ENCODE assay signal across 8 cellular contexts in genomic region chr12:122501489-122501989, GRCh38. TPM values are rescaled to one million over a fixed set of nuclear protein-coding genes. Genes with fewer than 3 reads are reported as not detected.
A peak's percentile ranks its signal among the peaks of the same experiment; 100 is the strongest.
DNase-seq lines count a peak whose midpoint lies in the region; ATAC-seq and TF ChIP-seq lines count a peak whose summit lies in the region.

No MANE protein-coding gene starts in this region.

- H2AK5ac ChIP-seq in trophoblast cell (ENCODE audit: low read length): no peak overlapping the region

- H3K36me3 Mint-ChIP-seq in effector memory CD8-positive, alpha-beta T cell (ENCODE audit: insufficient read depth): peaks cover 65% of the 10 kb centered on the region

- H3K9me3 ChIP-seq in trophoblast cell (ENCODE audit: insufficient read depth, low read depth, low read length): no peaks in the 10 kb centered on the region

- H3K18ac ChIP-seq in trophoblast cell (ENCODE audit: low read length): no peak overlapping the region

- peak overlapping the region; percentile 95 to 98 for H3K27ac Mint-ChIP-seq in effector memory CD8-positive, alpha-beta T cell

- peaks cover 8% of the 10 kb centered on the region for H3K79me1 ChIP-seq in trophoblast cell (ENCODE audit: low read length)

- H3K4me3 ChIP-seq in trophoblast cell (ENCODE audit: low read depth, low read length): no peak overlapping the region

- no peak overlapping the region for H3K4ac ChIP-seq in trophoblast cell (ENCODE audit: low read depth, low read length)

- H3K4me3 Mint-ChIP-seq in effector memory CD8-positive, alpha-beta T cell: peak overlapping the region; percentile 95 to 97

- no peaks in the 10 kb centered on the region for H3K27me3 ChIP-seq in trophoblast cell (ENCODE audit: insufficient read depth, low read length)

- no peak overlapping the region for H3K27ac ChIP-seq in trophoblast cell (ENCODE audit: low read depth, low read length)

- no peak overlapping the region for H3K14ac ChIP-seq in trophoblast cell (ENCODE audit: low read length)

- H2BK12ac ChIP-seq in trophoblast cell (ENCODE audit: low read length): no peak overlapping the region

- H3K4me1 ChIP-seq in trophoblast cell (ENCODE audit: control insufficient read depth in 1 of 2, insufficient read depth in 2 of 2, low read length in 2 of 2): peaks cover 0 to 2% of the 10 kb centered on the region in 2 experiments

- peak overlapping the region; percentile 25 for H4K91ac ChIP-seq in trophoblast cell (ENCODE audit: low read depth, low read length)

- H2BK5ac ChIP-seq in trophoblast cell (ENCODE audit: low read depth, low read length, poor library complexity): no peak overlapping the region

- H3K27me3 Mint-ChIP-seq in effector memory CD8-positive, alpha-beta T cell: no peaks in the 10 kb centered on the region

- peaks cover 6% of the 10 kb centered on the region for H3K79me2 ChIP-seq in trophoblast cell (ENCODE audit: control insufficient read depth, insufficient read depth, low read length, poor library complexity)

- no peak for ATAC-seq in effector memory CD8-positive, alpha-beta T cell (replicated peaks)
- ATAC-seq in HG02610 (IDR thresholded peaks at IDR 0.05; ENCODE audit: unreplicated experiment) (no peak), HG03439 (IDR thresholded peaks at IDR 0.05; ENCODE audit: unreplicated experiment) (no peak), GM21447 (IDR thresholded peaks at IDR 0.05; ENCODE audit: unreplicated experiment) (no peak)

- no peak overlapping the region for H2BK120ac ChIP-seq in trophoblast cell (ENCODE audit: insufficient read depth, low read length, poor library complexity)

- no peaks in the 10 kb centered on the region for H3K9me3 Mint-ChIP-seq in effector memory CD8-positive, alpha-beta T cell

- peaks cover 26 to 29% of the 10 kb centered on the region in 2 donors for H3K4me1 Mint-ChIP-seq in effector memory CD8-positive, alpha-beta T cell (ENCODE audit: low read depth in 2 of 2)

- no CpG with 5 or more reads among the region's 9 CpGs for WGBS in trophoblast cell (ENCODE audit: extremely low coverage, insufficient coverage, insufficient read length)

- no peak overlapping the region for H3K9ac ChIP-seq in trophoblast cell (ENCODE audit: low read length)

- H4K8ac ChIP-seq in trophoblast cell (ENCODE audit: low read depth, low read length): peak overlapping the region; percentile 70

- H3K36me3 ChIP-seq in trophoblast cell (ENCODE audit: control insufficient read depth in 1 of 2, insufficient read depth in 2 of 2, low read length in 2 of 2): peaks cover 20 to 27% of the 10 kb centered on the region in 2 experiments

- DNase-seq in GM10266 (ENCODE audit: extremely low spot score) (peak; percentile 23), NOMO-1 treated with DMSO at 0.1 percent for 48 hours (lab: John Stamatoyannopoulos, UW; ENCODE audit: unreplicated experiment) (peak; percentile 70), trophoblast cell (peak in 1 of 2 donors; percentile 20), NCI-H2196 (lab: John Stamatoyannopoulos, UW; ENCODE audit: unreplicated experiment) (no peak)
- no peak for DNase-seq in effector memory CD8-positive, alpha-beta T cell

- no peak for TF ChIP-seq CTCF in GM10266 (IDR thresholded peaks at IDR 0.05; ENCODE audit: control insufficient read depth, insufficient read depth, low read depth, missing control alignments)

- H4K12ac ChIP-seq in trophoblast cell (ENCODE audit: low read depth, low read length): no peak overlapping the region

- H3K23ac ChIP-seq in trophoblast cell (ENCODE audit: low read length): no peak overlapping the region

- peak overlapping the region; percentile 50 for H3K4me2 ChIP-seq in trophoblast cell (ENCODE audit: low read length)

- peak overlapping the region; percentile 64 for H2AFZ ChIP-seq in trophoblast cell (ENCODE audit: insufficient read depth, low read length, poor library complexity)

RNA-seq across cellular contexts. Expression of gene ZCCHC8, which starts 0.8 kb away (rescaled TPM):
- 63.0 and 64.9 TPM in 2 replicates for polyA plus RNA-seq in trophoblast cell (2013)

RNA-seq across cellular contexts. Expression of gene RSRC2, which starts 25.2 kb away (rescaled TPM):
- polyA plus RNA-seq in trophoblast cell (2013): 90.0 and 93.1 TPM in 2 replicates

RNA-seq across cellular contexts. Expression of gene KNTC1, which starts 25.5 kb away (rescaled TPM):
- polyA plus RNA-seq in trophoblast cell (2013): 48.3 and 49.9 TPM in 2 replicates

Comparison
In these comparisons a context has a peak if more than half of its experiments do, and no peak if none do; other contexts are left out.
1. DNase-seq: peak in GM10266 (single experiment) and NOMO-1 treated with DMSO at 0.1 percent for 48 hours (single experiment); none in effector memory CD8-positive, alpha-beta T cell (0 of 3) and NCI-H2196 (single experiment).